ENCODE assay signal across 17 cellular contexts in the genomic region with DNA sequence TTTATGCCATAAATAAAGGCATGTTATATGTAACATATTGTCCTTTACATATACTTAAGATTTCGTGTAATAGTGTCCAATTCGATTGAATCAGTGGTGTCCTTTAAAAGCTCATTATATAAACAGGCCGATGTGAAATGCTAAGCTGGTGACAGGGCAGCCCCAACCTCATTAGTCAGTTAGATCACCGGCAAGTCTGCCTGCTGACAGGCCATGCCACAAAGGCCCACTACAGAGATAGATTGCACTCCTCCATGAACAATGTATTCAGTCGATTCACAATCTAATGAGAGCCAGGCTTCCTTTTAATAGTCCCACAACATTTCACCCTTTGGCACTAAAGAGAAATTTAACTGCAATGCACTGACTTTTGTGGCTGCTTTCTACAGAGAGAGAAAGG.
"Had no signal": no experiment of that assay in that cellular context is flagged by ENCODE, and none has a peak within 500 bp of the region (broad histone marks: within the 10 kb centered on the region; RNA-seq: fewer than 3 reads in every experiment).

No MANE protein-coding gene starts in this region.

- H3K36me3 ChIP-seq: ascending aorta, colonic mucosa, esophagus squamous epithelium, lower lobe of right lung, neutrophil, suprapubic skin had no signal

- H3K4me3 ChIP-seq: ascending aorta, colonic mucosa, esophagus squamous epithelium, lower lobe of right lung, skin epidermis, suprapubic skin had no signal

- DNase-seq: activated CD4-positive, alpha-beta T cell treated with anti-CD3 and anti-CD28 coated beads, Interleukin-2, amount 50 U/mL, for 48 hours; activated CD8-positive, alpha-beta memory T cell treated with anti-CD3 and anti-CD28 coated beads, Interleukin-2, amount 10 ng/mL, durations not matched to agents 7 days and 5 days; activated naive CD4-positive, alpha-beta T cell treated with anti-CD3 and anti-CD28 coated beads, Interleukin-2, amount 10 ng/mL, durations not matched to agents 7 days and 5 days; activated T-cell treated with anti-CD3 and anti-CD28 coated beads, Interleukin-2, amount 50 U/mL, for 1 hour; caudate nucleus; colonic mucosa; esophagus squamous epithelium; immature natural killer cell; lower lobe of right lung; midbrain; stimulated activated naive CD8-positive, alpha-beta T cell treated with anti-CD3 and anti-CD28 coated beads, Interleukin-15, Interleukin-2, amounts not matched to agents 100 U/mL and 50 U/mL, for 24 hours; trophoblast cell had no signal

- H3K27ac ChIP-seq: ascending aorta, colonic mucosa, esophagus squamous epithelium, lower lobe of right lung, neutrophil, skin epidermis, suprapubic skin, VCaP had no signal

- ATAC-seq: activated CD8-positive, alpha-beta memory T cell treated with anti-CD3 and anti-CD28 coated beads, Interleukin-2, amount 10 ng/mL, durations not matched to agents 7 days and 5 days; lower lobe of right lung; stimulated activated naive CD8-positive, alpha-beta T cell treated with anti-CD3 and anti-CD28 coated beads, Interleukin-15, Interleukin-2, amounts not matched to agents 100 U/mL and 50 U/mL, for 24 hours had no signal

- H3K4me1 ChIP-seq: ascending aorta, colonic mucosa, esophagus squamous epithelium, lower lobe of right lung, suprapubic skin had no signal

- H3K9me3 ChIP-seq: ascending aorta, colonic mucosa, esophagus squamous epithelium, lower lobe of right lung, neutrophil, suprapubic skin had no signal

- H3K27me3 ChIP-seq: ascending aorta, colonic mucosa, esophagus squamous epithelium, neutrophil, suprapubic skin had no signal
